1 cellular context compared by ENCODE assay signal in genomic region chr9:133581553-133582343, GRCh38.
TF ChIP-seq lines count a peak whose summit lies in the region.

No MANE protein-coding gene starts in this region.

TF ChIP-seq in WTC11, 78 proteins besides CTCF, POLR2A, EP300 and RAD21 (continued from another document):
- TF ChIP-seq AR (CRISPR knock-in tag; IDR thresholded peaks at IDR 0.05) (no peak), NFATC4 (CRISPR knock-in tag; IDR thresholded peaks at IDR 0.05) (no peak), ZNF281 (CRISPR knock-in tag; IDR thresholded peaks at IDR 0.05) (no peak), ZBTB21 (CRISPR knock-in tag; IDR thresholded peaks at IDR 0.05; ENCODE audit: borderline replicate concordance) (no peak), ZNF317 (CRISPR knock-in tag; IDR thresholded peaks at IDR 0.05; ENCODE audit: borderline replicate concordance, low read depth) (no peak), E2F5 (CRISPR knock-in tag; IDR thresholded peaks at IDR 0.05) (no peak), ZNF219 (CRISPR knock-in tag; IDR thresholded peaks at IDR 0.05; ENCODE audit: borderline replicate concordance) (no peak), ATF3 (CRISPR knock-in tag; conservative IDR thresholded peaks at IDR 0.05) (no peak), GRHL2 (CRISPR knock-in tag; IDR thresholded peaks at IDR 0.05; ENCODE audit: insufficient replicate concordance, severe bottlenecking) (no peak), NR3C1 (CRISPR knock-in tag; conservative IDR thresholded peaks at IDR 0.05; ENCODE audit: low read depth) (no peak), ZNF263 (CRISPR knock-in tag; IDR thresholded peaks at IDR 0.05; ENCODE audit: low read depth) (no peak), ZNF425 (CRISPR knock-in tag; conservative IDR thresholded peaks at IDR 0.05) (no peak)
